In the genomic region with DNA sequence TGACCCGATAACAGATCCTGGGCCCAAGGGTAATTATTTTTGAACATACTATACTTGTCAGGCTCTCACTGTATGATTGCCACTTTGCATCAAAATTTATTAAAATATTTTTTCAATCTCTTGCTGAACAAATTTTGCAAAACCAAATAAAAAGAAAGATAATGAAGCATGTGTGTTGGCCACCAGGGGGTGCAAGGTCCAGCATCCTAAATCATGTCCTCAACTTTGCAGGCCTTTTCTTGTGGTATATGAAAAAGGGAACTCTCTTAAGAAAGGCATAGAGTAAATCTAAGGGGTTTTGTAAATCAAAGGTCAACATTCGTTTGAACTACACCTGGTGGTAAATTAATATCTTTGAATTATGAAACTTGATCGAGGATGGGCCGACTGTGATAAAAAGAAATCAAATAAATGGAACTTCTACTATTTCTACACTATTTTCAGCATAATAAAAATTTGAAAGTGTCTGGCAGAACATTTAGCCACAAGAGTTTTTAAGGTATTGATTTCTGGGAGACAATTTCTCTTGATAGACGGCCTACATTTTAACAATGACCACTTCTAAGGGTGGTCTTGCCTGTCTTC, we compare ENCODE assay signal across 8 cellular contexts.
DNase-seq lines count a peak whose midpoint lies in the region; ATAC-seq and TF ChIP-seq lines count a peak whose summit lies in the region.

No MANE protein-coding gene starts in this region.

- H3K27me3 Mint-ChIP-seq in brain, result no peaks in the 10 kb centered on the region

- TF ChIP-seq CTCF in GM10266 (IDR thresholded peaks at IDR 0.05; ENCODE audit: control insufficient read depth, insufficient read depth, low read depth, missing control alignments), result peak; percentile 26
- peak; percentile 75 to 84 for TF ChIP-seq CTCF in brain (conservative IDR thresholded peaks at IDR 0.05)

- no peak for ATAC-seq in HG02798 (IDR thresholded peaks at IDR 0.05; ENCODE audit: poor library complexity, unreplicated experiment)
- no peak for ATAC-seq in GM21526 (IDR thresholded peaks at IDR 0.05; ENCODE audit: low FRiP score, unreplicated experiment)
- ATAC-seq in HG02642 (IDR thresholded peaks at IDR 0.05; ENCODE audit: poor library complexity, unreplicated experiment), result no peak

- H3K36me3 Mint-ChIP-seq in brain, result no peaks in the 10 kb centered on the region

- no peaks in the 10 kb centered on the region for H3K9me3 Mint-ChIP-seq in brain

- DNase-seq in GM10266 (ENCODE audit: extremely low spot score), result no peak
- DNase-seq in MV-4-11 (lab: John Stamatoyannopoulos, UW), result peak; percentile 58
- DNase-seq in lung microvascular endothelial cell (ENCODE audit: low read depth in 2 of 2), result peak; percentile 6
- DNase-seq in HCEC 1CT, result no peak

- peaks cover 10% of the 10 kb centered on the region for H3K4me1 Mint-ChIP-seq in brain

- H3K27ac Mint-ChIP-seq in brain, result peak overlapping the region in 1 of 5 experiments; percentile 1

- H3K4me3 Mint-ChIP-seq in brain, result no peak overlapping the region

Comparison
In these comparisons a context has a peak if more than half of its experiments do, and no peak if none do; other contexts are left out.
1. DNase-seq: peak in MV-4-11 (single experiment) and lung microvascular endothelial cell (2 of 2); none in GM10266 (single experiment) and HCEC 1CT (single experiment).